33 cellular contexts compared by ENCODE assay signal in genomic region chr3:46594723-46595122, GRCh38. TPM values are rescaled to one million over a fixed set of nuclear protein-coding genes. Genes with fewer than 3 reads are reported as not detected.
"Had no signal": no experiment of that assay in that cellular context is flagged by ENCODE, and none has a peak within 500 bp of the region (broad histone marks: within the 10 kb centered on the region; RNA-seq: fewer than 3 reads in every experiment).

No MANE protein-coding gene starts in this region.

- H3K36me3 ChIP-seq: neutrophil, pancreas, spleen, suprapubic skin, tibial artery, transverse colon, upper lobe of right lung, uterus had no signal

- FAIRE-seq: pancreas had no signal

- H3K9me3 ChIP-seq: neutrophil, pancreas, psoas muscle, suprapubic skin, testis, tibial artery, upper lobe of right lung, uterus had no signal

- DNase-seq: naive thymus-derived CD8-positive, alpha-beta T cell; nephron progenitor cell; nucleus accumbens; pancreas; psoas muscle; right cardiac atrium; spleen; stimulated activated CD4-positive, alpha-beta T cell treated with anti-CD3 and anti-CD28 coated beads, Interleukin-12 subunit alpha, Interleukin-12 subunit beta, amount 100 ng/mL, for 4 hours; stimulated activated CD4-positive, alpha-beta T cell treated with anti-CD3 and anti-CD28 coated beads, Interleukin-1b, Interleukin-23, amount 100 ng/mL, for 48 hours; stimulated activated CD4-positive, alpha-beta T cell treated with anti-CD3 and anti-CD28 coated beads, Interleukin-4, amount 100 ng/mL, for 1 hour; stimulated activated CD4-positive, alpha-beta T cell treated with anti-CD3 and anti-CD28 coated beads, Interleukin-4, amount 100 ng/mL, for 4 hours; stimulated activated CD8-positive, alpha-beta memory T cell treated with anti-CD3 and anti-CD28 coated beads, Interleukin-4, amount 100 ng/mL, for 48 hours; stimulated activated naive CD4-positive, alpha-beta T cell; stimulated activated naive CD8-positive, alpha-beta T cell treated with anti-CD3 and anti-CD28 coated beads, Interleukin-15, amount 100 ng/mL, for 72 hours; stimulated activated naive CD8-positive, alpha-beta T cell treated with anti-CD3 and anti-CD28 coated beads, Interleukin-15, Interleukin-2, amounts not matched to agents 100 U/mL and 50 U/mL, for 24 hours; substantia nigra; testis; tibial artery; transverse colon; upper lobe of right lung; uterus had no signal

- H3K4me3 ChIP-seq: pancreas, psoas muscle, skin epidermis, smooth muscle cell, spleen, suprapubic skin, testis, tibial artery, transverse colon, upper lobe of right lung, uterus had no signal

- ATAC-seq: naive thymus-derived CD8-positive, alpha-beta T cell; natural killer cell treated with Interleukin-12 subunit alpha and Interleukin-12 subunit beta and Interleukin-15 and Interleukin-18, amount 100 ng/mL, for 72 hours; pancreas; psoas muscle; sciatic nerve; stimulated activated memory B cell treated with anti-CD40 and anti-IgM and Interleukin-4, amounts not matched to agents 10 μg/mL and 1 μg/mL and 100 μg/mL, for 72 hours; stimulated activated naive CD8-positive, alpha-beta T cell treated with anti-CD3 and anti-CD28 coated beads, Interleukin-15, amount 100 ng/mL, for 72 hours; stimulated activated naive CD8-positive, alpha-beta T cell treated with anti-CD3 and anti-CD28 coated beads, Interleukin-15, Interleukin-2, amounts not matched to agents 100 U/mL and 50 U/mL, for 24 hours; upper lobe of right lung had no signal

- H3K27ac ChIP-seq: neutrophil, pancreas, psoas muscle, spleen, suprapubic skin, testis, tibial artery, transverse colon, upper lobe of right lung, uterus had no signal

- H3K27me3 ChIP-seq: neutrophil, pancreas, spleen, suprapubic skin, testis, tibial artery, transverse colon, upper lobe of right lung, uterus had no signal

- H3K4me1 ChIP-seq: pancreas, psoas muscle, spleen, testis, tibial artery, transverse colon, upper lobe of right lung, uterus had no signal

- H3K4me2 ChIP-seq: smooth muscle cell had no signal

RNA-seq across cellular contexts. Expression of gene FAM240A, which starts 17.6 kb away (rescaled TPM):
- total RNA-seq: naive thymus-derived CD8-positive, alpha-beta T cell; natural killer cell treated with Interleukin-12 subunit alpha and Interleukin-12 subunit beta and Interleukin-15 and Interleukin-18, amount 100 ng/mL, for 72 hours; neural crest cell; omental fat pad; osteocyte; pancreas; renal cortical epithelial cell; right cardiac atrium; sciatic nerve; smooth muscle cell; spleen; testis; transverse colon; upper lobe of right lung; urinary bladder; uterus had no signal
- polyA plus RNA-seq: naive thymus-derived CD8-positive, alpha-beta T cell; pancreas; right cardiac atrium; smooth muscle cell; urinary bladder had no signal

RNA-seq across cellular contexts. Expression of gene LRRC2, which starts 28.6 kb away (rescaled TPM):
- total RNA-seq: natural killer cell treated with Interleukin-12 subunit alpha and Interleukin-12 subunit beta and Interleukin-15 and Interleukin-18, amount 100 ng/mL, for 72 hours had no signal
- polyA plus RNA-seq: naive thymus-derived CD8-positive, alpha-beta T cell had no signal
